23 cellular contexts compared by ENCODE assay signal in the genomic region with DNA sequence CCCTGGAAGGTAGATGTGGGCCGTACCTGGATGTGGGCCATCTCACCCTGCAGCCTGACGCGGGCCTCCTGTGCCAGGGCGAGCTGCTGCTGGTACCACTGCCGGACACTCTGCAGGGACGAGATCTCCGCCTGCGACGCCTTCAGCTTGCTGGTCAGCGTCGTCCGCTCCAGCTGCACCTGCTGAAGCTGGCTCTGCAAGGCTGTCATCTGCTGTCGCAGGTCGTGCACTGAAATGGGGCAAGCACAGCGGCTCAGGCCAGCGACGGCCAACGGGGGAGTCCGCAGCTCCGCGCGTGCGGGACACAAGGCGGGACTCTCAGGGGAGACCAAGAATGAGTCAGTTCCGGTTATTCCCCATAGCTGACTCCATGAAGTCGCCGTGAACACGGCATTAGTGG. TPM values are rescaled to one million over a fixed set of nuclear protein-coding genes. Genes with fewer than 3 reads are reported as not detected.
DNase-seq lines count a peak whose midpoint lies in the region; ATAC-seq, FAIRE-seq and TF ChIP-seq lines count a peak whose summit lies in the region.
"Had no signal": no experiment of that assay in that cellular context is flagged by ENCODE, and none has a peak within 500 bp of the region (broad histone marks: within the 10 kb centered on the region; RNA-seq: fewer than 3 reads in every experiment).

No MANE protein-coding gene starts in this region.

- TF ChIP-seq CTCF in glutamatergic neuron (IDR thresholded peaks at IDR 0.05; ENCODE audit: partially characterized antibody, unreplicated experiment), result no peak
- no peak for TF ChIP-seq CTCF in osteoblast (IDR thresholded peaks at IDR 0.05; ENCODE audit: extremely low read depth, low read depth, low read length)

- no peak for ATAC-seq in HG03460 (IDR thresholded peaks at IDR 0.05; ENCODE audit: unreplicated experiment)
- ATAC-seq: CD8-positive, alpha-beta T cell had no signal

- no peak overlapping the region for H3K4me3 ChIP-seq in osteoblast (ENCODE audit: insufficient read depth, low read length)
- H3K4me3 ChIP-seq: BLaER1, GM23248 had no signal

- peak overlapping the region; percentile 11 for H3K27ac Mint-ChIP-seq in activated naive CD4-positive, alpha-beta T cell treated with anti-CD3 and anti-CD28 coated beads, Interleukin-2, amount 10 ng/mL, durations not matched to agents 7 days and 5 days
- peak overlapping the region; percentile 38 for H3K27ac Mint-ChIP-seq in glutamatergic neuron (ENCODE audit: unreplicated experiment)
- H3K27ac Mint-ChIP-seq: B cell; CD8-positive, alpha-beta T cell had no signal

- H3K9me3 Mint-ChIP-seq in activated naive CD4-positive, alpha-beta T cell treated with anti-CD3 and anti-CD28 coated beads, Interleukin-2, amount 10 ng/mL, durations not matched to agents 7 days and 5 days, result no peaks in the 10 kb centered on the region
- peaks cover 6% of the 10 kb centered on the region for H3K9me3 Mint-ChIP-seq in glutamatergic neuron (ENCODE audit: unreplicated experiment)
- H3K9me3 Mint-ChIP-seq: CD8-positive, alpha-beta T cell had no signal

- no peaks in the 10 kb centered on the region for H3K9me3 ChIP-seq in osteoblast (ENCODE audit: low read depth, low read length)
- H3K9me3 ChIP-seq: BLaER1, Caco-2 had no signal

- H3K4me3 Mint-ChIP-seq in activated naive CD4-positive, alpha-beta T cell treated with anti-CD3 and anti-CD28 coated beads, Interleukin-2, amount 10 ng/mL, durations not matched to agents 7 days and 5 days, result no peak overlapping the region
- no peak overlapping the region for H3K4me3 Mint-ChIP-seq in glutamatergic neuron (ENCODE audit: unreplicated experiment)
- H3K4me3 Mint-ChIP-seq: B cell; CD4-positive, CD25-positive, alpha-beta regulatory T cell; CD8-positive, alpha-beta T cell had no signal

- peaks cover 54% of the 10 kb centered on the region for H4K20me1 ChIP-seq in osteoblast (ENCODE audit: insufficient read depth, low read length)

- H3K27me3 ChIP-seq in osteoblast (ENCODE audit: insufficient read depth, low read length), result no peaks in the 10 kb centered on the region
- H3K27me3 ChIP-seq: BLaER1 had no signal

- H3K4me1 ChIP-seq in osteoblast (ENCODE audit: insufficient read depth, low read length), result peaks cover 15% of the 10 kb centered on the region
- H3K4me1 ChIP-seq: BLaER1, Caco-2 had no signal

- no peak for DNase-seq in activated naive CD4-positive, alpha-beta T cell treated with anti-CD3 and anti-CD28 coated beads, Interleukin-2, amount 10 ng/mL, durations not matched to agents 7 days and 5 days
- DNase-seq in activated naive CD4-positive, alpha-beta T cell treated with anti-CD3 and anti-CD28 coated beads, Interleukin-2, amount 50 U/mL, for 16 hours, result no peak
- DNase-seq in GM12891 (ENCODE audit: insufficient read length, low spot score) (no peak), glutamatergic neuron (no peak), osteoblast (ENCODE audit: insufficient read length, low spot score, missing footprints) (peak; percentile 34), NCI-H1930 (lab: John Stamatoyannopoulos, UW) (no peak)
- DNase-seq: Caco-2; CD4-positive, CD25-positive, alpha-beta regulatory T cell; CD8-positive, alpha-beta T cell; DMS153; DND-41; GM23248; H7; HCEC 1CT had no signal

- H3K79me2 ChIP-seq in osteoblast (ENCODE audit: insufficient read depth, low read length), result peaks cover 72% of the 10 kb centered on the region

- H2AFZ ChIP-seq in osteoblast (ENCODE audit: low read length), result no peak overlapping the region
- H2AFZ ChIP-seq: GM23248 had no signal

- no peak for TF ChIP-seq POLR2A in GM12891 (IDR thresholded peaks at IDR 0.05; ENCODE audit: low read depth, low read length)

- H3K36me3 Mint-ChIP-seq in activated naive CD4-positive, alpha-beta T cell treated with anti-CD3 and anti-CD28 coated beads, Interleukin-2, amount 10 ng/mL, durations not matched to agents 7 days and 5 days, result peaks cover 63% of the 10 kb centered on the region
- H3K36me3 Mint-ChIP-seq in glutamatergic neuron (ENCODE audit: unreplicated experiment), result peaks cover 7% of the 10 kb centered on the region

- H3K36me3 ChIP-seq in osteoblast (ENCODE audit: insufficient read depth, low read length), result peaks cover 91% of the 10 kb centered on the region

- CTCF ChIA-PET in activated naive CD4-positive, alpha-beta T cell treated with anti-CD3 and anti-CD28 coated beads, Interleukin-2, amount 10 ng/mL, durations not matched to agents 7 days and 5 days (lab: Charles Lee), result no interaction called here

- no peak overlapping the region for H3K4me2 ChIP-seq in osteoblast (ENCODE audit: insufficient read depth, low read length)
- H3K4me2 ChIP-seq: BLaER1 had no signal

- no peaks in the 10 kb centered on the region for H3K27me3 Mint-ChIP-seq in activated naive CD4-positive, alpha-beta T cell treated with anti-CD3 and anti-CD28 coated beads, Interleukin-2, amount 10 ng/mL, durations not matched to agents 7 days and 5 days
- H3K27me3 Mint-ChIP-seq in glutamatergic neuron (ENCODE audit: unreplicated experiment), result peaks cover 2% of the 10 kb centered on the region
- H3K27me3 Mint-ChIP-seq: B cell; CD4-positive, CD25-positive, alpha-beta regulatory T cell had no signal

- FAIRE-seq in GM12891 (lab: Jason Lieb, UNC), result peak; percentile 26
- FAIRE-seq: A204.1, G401.6, GM19239, H1 had no signal

- peaks cover 5% of the 10 kb centered on the region for H3K4me1 Mint-ChIP-seq in activated naive CD4-positive, alpha-beta T cell treated with anti-CD3 and anti-CD28 coated beads, Interleukin-2, amount 10 ng/mL, durations not matched to agents 7 days and 5 days
- peaks cover 4% of the 10 kb centered on the region for H3K4me1 Mint-ChIP-seq in glutamatergic neuron (ENCODE audit: low read depth, unreplicated experiment)
- H3K4me1 Mint-ChIP-seq: B cell had no signal

- no peak overlapping the region for H3K27ac ChIP-seq in osteoblast (ENCODE audit: low read depth, low read length)
- H3K27ac ChIP-seq: 22Rv1, BLaER1, C4-2B, GM23248 had no signal

TF ChIP-seq in GM12891, 5 proteins besides CTCF, POLR2A, EP300 and RAD21:
- TF ChIP-seq POLR2AphosphoS5 (IDR thresholded peaks at IDR 0.05; ENCODE audit: low read depth, low read length) (no peak), SPI1 (IDR thresholded peaks at IDR 0.05; ENCODE audit: low read depth, low read length) (no peak)

RNA-seq across cellular contexts. Expression of a gene that starts 26.9 kb away (rescaled TPM):
- 9.0 TPM for polyA plus RNA-seq in GM12891 (2012; ENCODE audit: low read depth, missing spikeins)
- total RNA-seq in glutamatergic neuron (ENCODE audit: unreplicated experiment) (50.6 TPM), osteoblast (102 and 127 TPM in 2 replicates)

RNA-seq across cellular contexts. Expression of a gene that starts 40.1 kb away (rescaled TPM):
- 34.5 TPM for polyA plus RNA-seq in GM12891 (2012; ENCODE audit: low read depth, missing spikeins)
- total RNA-seq in glutamatergic neuron (ENCODE audit: unreplicated experiment), result 105 TPM
- 79.9 and 86.1 TPM in 2 replicates for total RNA-seq in osteoblast
